Comparison of ENCODE assay signal across 16 cellular contexts in the genomic region with DNA sequence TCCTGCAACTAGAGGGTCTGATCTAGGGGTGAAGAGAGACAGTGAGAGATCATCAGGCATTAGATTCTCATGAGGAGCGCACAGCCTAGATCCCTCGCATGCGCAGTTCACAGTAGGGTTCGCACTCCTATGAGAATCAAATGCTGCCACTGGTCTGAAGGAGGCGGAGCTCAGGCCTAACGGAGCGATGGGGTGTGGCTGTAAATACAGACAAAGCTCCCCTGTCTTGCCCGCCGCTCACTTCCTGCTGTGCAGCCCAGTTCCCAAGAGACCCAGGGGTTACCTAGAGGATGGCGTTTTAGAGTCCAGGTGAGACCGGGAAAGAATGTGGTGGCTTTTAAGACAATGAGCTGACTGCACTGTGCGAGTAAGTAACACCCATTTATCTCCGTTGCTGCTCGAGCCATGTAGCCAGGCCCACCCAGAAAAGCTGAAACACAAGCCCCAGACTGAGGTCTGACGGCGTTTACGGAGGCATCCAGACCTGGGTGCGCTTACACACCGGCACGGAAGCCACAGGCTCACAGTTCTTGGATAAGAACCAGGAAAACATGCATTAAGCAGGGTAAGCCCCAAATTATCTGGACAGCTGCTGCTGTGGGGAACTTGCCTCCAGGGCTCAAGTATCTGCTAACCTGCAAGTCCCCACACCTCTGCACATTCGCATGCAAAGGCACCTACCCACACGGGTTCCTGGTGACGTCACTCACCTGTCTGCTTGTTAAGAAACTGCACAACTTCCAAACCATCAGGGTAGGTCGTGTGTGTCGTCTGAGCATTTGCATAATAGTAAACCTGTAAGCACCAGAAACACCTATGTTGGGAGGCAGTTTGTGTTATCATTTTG. TPM values are rescaled to one million over a fixed set of nuclear protein-coding genes. Genes with fewer than 3 reads are reported as not detected.
A peak's percentile ranks its signal among the peaks of the same experiment; 100 is the strongest.
DNase-seq lines count a peak whose midpoint lies in the region; ATAC-seq and TF ChIP-seq lines count a peak whose summit lies in the region.
"Had no signal": no experiment of that assay in that cellular context is flagged by ENCODE, and none has a peak within 500 bp of the region (broad histone marks: within the 10 kb centered on the region; RNA-seq: fewer than 3 reads in every experiment).

No MANE protein-coding gene starts in this region.

- H2AFZ ChIP-seq in PC-3 (ENCODE audit: low read length): peak overlapping the region; percentile 7; the same call in 1 of the 2 replicates

- no peaks in the 10 kb centered on the region for H3K27me3 ChIP-seq in PC-3 (ENCODE audit: low read length)
- H3K27me3 ChIP-seq: uterus had no signal

- DNase-seq in COLO668 (lab: John Stamatoyannopoulos, UW; ENCODE audit: unreplicated experiment) (peak; percentile 76), NCI-H1105 treated with DMSO at 0.1 percent for 48 hours (lab: John Stamatoyannopoulos, UW) (peak; percentile 80), PC-3 (peak; percentile 10), kidney tubule cell (ENCODE audit: low spot score) (peak; percentile 37), superior temporal gyrus (ENCODE audit: extremely low spot score) (no peak)
- no peak for DNase-seq in stimulated activated CD4-positive, alpha-beta T cell treated with anti-CD3 and anti-CD28 coated beads, Interleukin-15, amount 100 ng/mL, for 24 hours
- DNase-seq: activated CD8-positive, alpha-beta memory T cell treated with anti-CD3 and anti-CD28 coated beads, Interleukin-2, amount 50 U/mL, for 4 hours; mesendoderm; NK-92 treated with Interleukin-12 subunit alpha and Interleukin-12 subunit beta, amount 100 ng/mL, for 24 hours; occipital lobe; uterus; WERI-Rb-1 had no signal

- no peaks in the 10 kb centered on the region for H3K36me3 ChIP-seq in PC-3 (ENCODE audit: low read depth, low read length)
- H3K36me3 ChIP-seq: uterus had no signal

- H4K20me1 ChIP-seq in PC-3 (ENCODE audit: low read length): no peaks in the 10 kb centered on the region

- H3F3A ChIP-seq in PC-3 (ENCODE audit: low read length, unreplicated experiment): no peaks in the 10 kb centered on the region

- CTCF ChIA-PET in PC-3 (lab: Charles Lee): no interaction called here

- no peaks in the 10 kb centered on the region for H3K9me2 ChIP-seq in PC-3 (replicated peaks; ENCODE audit: low read length)

- ATAC-seq in PC-3 (no peak), GM21619 (IDR thresholded peaks at IDR 0.05; ENCODE audit: unreplicated experiment) (no peak), HG02981 (IDR thresholded peaks at IDR 0.05; ENCODE audit: unreplicated experiment) (no peak)
- ATAC-seq: SK-N-SH treated with all-trans-retinoic acid at 6 μM for 48 hours had no signal

- no peak overlapping the region for H3K9ac ChIP-seq in PC-3 (ENCODE audit: low read length)

- H3K9me3 ChIP-seq in PC-3 (ENCODE audit: low read length): no peaks in the 10 kb centered on the region
- H3K9me3 ChIP-seq: uterus had no signal

- TF ChIP-seq CTCF in PC-3 (conservative IDR thresholded peaks at IDR 0.05; ENCODE audit: low read depth, low read length): no peak

- H3K79me2 ChIP-seq in PC-3 (ENCODE audit: low read length): no peaks in the 10 kb centered on the region

- no peak overlapping the region for H3K4me3 ChIP-seq in PC-3 (ENCODE audit: low read length)
- H3K4me3 ChIP-seq: uterus had no signal

- intact Hi-C loops in PC-3 (cut with micrococcal nuclease): no loop called here

- BruUV-seq in PC-3 (replicated peaks; lab: Mats Ljungman, UMichigan): no TSS peak

- POLR2A ChIA-PET in PC-3 (lab: Charles Lee; ENCODE audit: unreplicated experiment): no interaction called here

- H3K4me2 ChIP-seq in PC-3 (ENCODE audit: low read length): no peak overlapping the region

- peaks cover 11% of the 10 kb centered on the region for H3K4me1 ChIP-seq in PC-3 (ENCODE audit: insufficient read depth, low read length)
- H3K4me1 ChIP-seq: uterus had no signal

- no peak overlapping the region for H3K27ac ChIP-seq in PC-3 (ENCODE audit: low read length)
- H3K27ac ChIP-seq: uterus, WERI-Rb-1 had no signal

RNA-seq across cellular contexts. Expression of a gene that starts 12.5 kb away (rescaled TPM):
- 0.23 and 2.1 TPM in 2 replicates for total RNA-seq in PC-3 (2014; rRNA removed)
- total RNA-seq: H4 had no signal

RNA-seq across cellular contexts. Expression of a gene that starts 39.4 kb away (rescaled TPM):
- total RNA-seq in PC-3 (2014; rRNA removed): 96.0 and 98.6 TPM in 2 replicates

Comparison
In these comparisons a context has a peak if more than half of its experiments do, and no peak if none do; other contexts are left out.
1. DNase-seq: peak in COLO668 (single experiment), NCI-H1105 treated with DMSO at 0.1 percent for 48 hours (single experiment), PC-3 (single experiment) and kidney tubule cell (single experiment); none in stimulated activated CD4-positive, alpha-beta T cell treated with anti-CD3 and anti-CD28 coated beads, Interleukin-15, amount 100 ng/mL, for 24 hours (single experiment) and superior temporal gyrus (single experiment).